Comparison of ENCODE assay signal across 16 cellular contexts in the genomic region with DNA sequence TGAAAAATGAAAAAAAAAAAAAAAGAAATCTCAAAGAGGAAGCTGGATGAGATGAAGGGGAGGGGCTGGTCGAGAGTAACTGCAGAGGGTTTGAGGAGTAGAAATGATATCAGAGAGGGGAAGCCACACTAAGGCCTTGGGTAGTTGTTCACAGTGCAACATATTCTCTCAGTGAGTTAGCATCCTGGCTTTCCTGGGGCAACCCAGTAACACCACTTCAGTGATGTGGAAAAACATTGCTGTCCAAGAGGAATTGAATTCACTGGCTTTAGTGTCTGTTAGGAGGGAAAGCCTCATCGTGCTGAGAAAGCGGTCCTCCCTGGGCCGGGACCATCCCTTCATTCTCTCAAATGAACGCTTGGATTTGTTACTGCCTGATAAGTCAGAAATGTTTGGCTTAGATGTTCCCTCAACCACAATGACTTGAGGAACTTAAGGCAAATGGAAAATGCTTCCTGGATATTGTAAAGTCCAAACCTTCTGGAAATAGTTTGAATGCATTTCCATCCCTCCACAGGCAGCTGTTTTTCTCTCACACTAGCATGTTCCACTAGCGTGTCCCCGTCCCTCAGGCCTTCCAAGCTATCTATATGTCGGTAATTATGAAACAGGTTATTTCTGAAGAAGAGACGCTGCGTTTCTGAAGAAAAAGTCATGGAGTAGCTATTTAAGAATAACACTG. TPM values are rescaled to one million over a fixed set of nuclear protein-coding genes. Genes with fewer than 3 reads are reported as not detected.
A peak's percentile ranks its signal among the peaks of the same experiment; 100 is the strongest.
DNase-seq lines count a peak whose midpoint lies in the region; ATAC-seq, FAIRE-seq and TF ChIP-seq lines count a peak whose summit lies in the region.
"Had no signal": no experiment of that assay in that cellular context is flagged by ENCODE, and none has a peak within 500 bp of the region (broad histone marks: within the 10 kb centered on the region; RNA-seq: fewer than 3 reads in every experiment).

No MANE protein-coding gene starts in this region.

- H3K4me1 ChIP-seq in K562 (replicated peaks in 1 of 2; ENCODE audit: control insufficient read depth in 2 of 2, insufficient read depth in 2 of 2, low read length in 2 of 2) (peaks cover 0 to 10% of the 10 kb centered on the region in 2 experiments; a peak in 3 of 5 replicates), lower lobe of right lung (no peaks in the 10 kb centered on the region)
- H3K4me1 ChIP-seq: parathyroid adenoma had no signal

- in situ Hi-C loops in K562 (cut with MboI): loop anchor here (10.0 kb wide), 1 partner anchor 197 kb away; no protein-coding TSS in a partner anchor

- H3K27ac ChIP-seq in K562 (ENCODE audit: extremely low read depth, low read depth, low read length) (0 out of 3 replicates have a peak overlapping the region, but pooled peaks have one; percentile 16), lower lobe of right lung (peak overlapping the region; percentile 27)
- H3K27ac ChIP-seq: parathyroid adenoma, SK-N-MC, vagina had no signal

- no peaks in the 10 kb centered on the region for H3K9me3 Mint-ChIP-seq in type B pancreatic cell
- H3K9me3 Mint-ChIP-seq: HFFc6 had no signal

- H2AFZ ChIP-seq in K562 (ENCODE audit: low read depth, low read length): peak overlapping the region; percentile 74
- H2AFZ ChIP-seq: parathyroid adenoma had no signal

- no TSS peak for BruUV-seq in K562 (replicated peaks; lab: Mats Ljungman, UMichigan)

- TF ChIP-seq RAD21 in K562 (CRISPR knock-in tag; conservative IDR thresholded peaks at IDR 0.05 in 1 of 2, IDR thresholded peaks at IDR 0.05 in 1 of 2): no peak

- ATAC-seq in K562 (peak; percentile 61), lower lobe of right lung (peak in 1 of 2 donors; percentile 25), HG02973 (IDR thresholded peaks at IDR 0.05; ENCODE audit: unreplicated experiment) (no peak)
- ATAC-seq: activated CD4-positive, CD25-positive, alpha-beta regulatory T cell treated with anti-CD3 and anti-CD28 coated beads, Interleukin-2, amount 50 U/mL, for 24 hours; GM12878 had no signal

- H3K36me3 ChIP-seq in K562 (ENCODE audit: control insufficient read depth, insufficient read depth, low read length) (no peaks in the 10 kb centered on the region), lower lobe of right lung (no peaks in the 10 kb centered on the region)
- H3K36me3 ChIP-seq: vagina had no signal

- CTCF ChIA-PET in K562 (lab: Yijun Ruan, JAX; ENCODE audit: low intra/inter-chr PET ratio): no interaction called here

- H3K27ac Mint-ChIP-seq in type B pancreatic cell: no peak overlapping the region
- H3K27ac Mint-ChIP-seq: HFFc6 had no signal

- no peak overlapping the region for H3K9ac ChIP-seq in K562 (ENCODE audit: insufficient read depth in 1 of 2, low read depth in 2 of 2, low read length in 2 of 2)
- H3K9ac ChIP-seq: parathyroid adenoma had no signal

- TF ChIP-seq CTCF in K562 (IDR thresholded peaks at IDR 0.05 in 2 of 3, conservative IDR thresholded peaks at IDR 0.05 in 1 of 3; ENCODE audit: insufficient read depth in 2 of 3, low read depth in 1 of 3, low read length in 3 of 3) (no peak), lower lobe of right lung (IDR thresholded peaks at IDR 0.05) (no peak), type B pancreatic cell (conservative IDR thresholded peaks at IDR 0.05) (no peak)

- H3K36me3 Mint-ChIP-seq in type B pancreatic cell: peaks cover 35% of the 10 kb centered on the region
- H3K36me3 Mint-ChIP-seq: CD14-positive monocyte had no signal

- 23% methylated on average over 10 of the region's 10 CpGs for WGBS in K562 (ENCODE audit: insufficient coverage, low coverage, missing lambda C conversion rate)

- no peaks in the 10 kb centered on the region for H3K9me1 ChIP-seq in K562 (ENCODE audit: control insufficient read depth, insufficient read depth, low read length)

- no peaks in the 10 kb centered on the region for H3K27me3 Mint-ChIP-seq in type B pancreatic cell

- H3K4me3 Mint-ChIP-seq in type B pancreatic cell: peak overlapping the region; percentile 20
- H3K4me3 Mint-ChIP-seq: CD14-positive monocyte, HFFc6 had no signal

- H3K4me3 ChIP-seq in K562 (no peak overlapping the region), lower lobe of right lung (no peak overlapping the region)
- H3K4me3 ChIP-seq: GM12878, SK-N-MC, vagina had no signal

- intact Hi-C loops in K562 (cut with micrococcal nuclease): no loop called here
- intact Hi-C loops in lower lobe of right lung (cut with DNase I): no loop called here

- H3K4me1 Mint-ChIP-seq in type B pancreatic cell (ENCODE audit: unreplicated experiment): peaks cover 36% of the 10 kb centered on the region

- no peaks in the 10 kb centered on the region for H3K79me2 ChIP-seq in K562 (ENCODE audit: control insufficient read depth, insufficient read depth, low read length)
- H3K79me2 ChIP-seq: parathyroid adenoma had no signal

- no peaks in the 10 kb centered on the region for H3K27me3 ChIP-seq in K562 (ENCODE audit: control insufficient read depth in 2 of 2, insufficient read depth in 2 of 2, low read length in 2 of 2)
- no peaks in the 10 kb centered on the region for H3K27me3 ChIP-seq in lower lobe of right lung (ENCODE audit: low read depth)
- H3K27me3 ChIP-seq: vagina had no signal

- FAIRE-seq in K562 (lab: Jason Lieb, UNC): peak; percentile 44
- FAIRE-seq: GM12878 had no signal

- DNase-seq in NOMO-1 treated with DMSO at 0.1 percent for 48 hours (lab: John Stamatoyannopoulos, UW; ENCODE audit: unreplicated experiment): peak; percentile 52
- no peak for DNase-seq in K562 (ENCODE audit: extremely low read depth in 1 of 4, low spot score in 3 of 4)
- no peak for DNase-seq in lower lobe of right lung
- DNase-seq in type B pancreatic cell (ENCODE audit: extremely low spot score, unreplicated experiment): no peak
- DNase-seq in amygdala (lab: John Stamatoyannopoulos, UW): no peak
- no peak for DNase-seq in activated effector memory CD4-positive, alpha-beta T cell treated with Interleukin-2 at 50 U/mL for 16 hours
- DNase-seq: activated T-cell treated with anti-CD3 and anti-CD28 coated beads, Interleukin-2, amount 50 U/mL, for 1 hour; HFFc6; NCI-H774 had no signal

- POLR2A ChIA-PET in K562 (lab: Yijun Ruan, JAX): interaction anchor here (0.7 to 1.4 kb wide), 3 partner anchors 8 to 723 kb away, joined by 3 read pairs; no protein-coding TSS in a partner anchor

- TF ChIP-seq EP300 in K562 (IDR thresholded peaks at IDR 0.05; ENCODE audit: low read length): no peak

- TF ChIP-seq POLR2A in K562 (conservative IDR thresholded peaks at IDR 0.05): no peak

- H3K4me2 ChIP-seq in K562 (ENCODE audit: insufficient read depth, low read length): peak overlapping the region; percentile 29; the same call in 1 of the 2 replicates

- H3K9me3 ChIP-seq in K562 (replicated peaks; ENCODE audit: control insufficient read depth, insufficient read depth, low read depth, low read length) (no peaks in the 10 kb centered on the region), lower lobe of right lung (no peaks in the 10 kb centered on the region)
- H3K9me3 ChIP-seq: vagina had no signal

- no peaks in the 10 kb centered on the region for H4K20me1 ChIP-seq in K562 (replicated peaks; ENCODE audit: control insufficient read depth, insufficient read depth, low read length)

TF ChIP-seq in K562, 482 proteins besides CTCF, POLR2A, EP300 and RAD21 (continues in another document):
- TF ChIP-seq RBBP5 (IDR thresholded peaks at IDR 0.05; ENCODE audit: borderline replicate concordance, insufficient read depth, low read length, poor library complexity, severe bottlenecking): peak; percentile 30

RNA-seq across cellular contexts. Expression of a gene that starts 12.2 kb away (rescaled TPM):
- total RNA-seq in K562 (2011; cell fraction: chromatin; rRNA removed; ENCODE audit: low replicate concordance): 0.09 TPM in 1 of 2 replicates, not detected in the other
- total RNA-seq in K562 (2011; cell fraction: nucleolus; rRNA removed): not detected in 2 replicates
- 0.99 TPM in 1 of 2 replicates, not detected in the other for total RNA-seq in K562 (2011; cell fraction: nucleoplasm; rRNA removed)
- 0.04 and 0.41 TPM in 2 replicates for total RNA-seq in K562 (2014; rRNA removed)
- 0.11 TPM in 1 of 2 replicates, not detected in the other for total RNA-seq in K562 (2014; rRNA removed; fragmentation: Illumina TruSeq; extraction: Trizol)
- total RNA-seq in K562 (2015; rRNA removed; fragmentation: Illumina TruSeq; extraction: Trizol): 0.04 and 0.14 TPM in 2 replicates
- total RNA-seq in K562 (2021): 0.04 and 0.11 TPM in 2 replicates
- polyA plus RNA-seq in K562 (2011; rRNA removed): 0.03 and 0.14 TPM in 2 replicates
- polyA plus RNA-seq in K562 (2011; cell fraction: cytosol; rRNA removed): 0.01 TPM in 1 of 2 replicates, not detected in the other
- polyA plus RNA-seq in K562 (2011; cell fraction: nucleus; rRNA removed): 0.20 and 0.36 TPM in 2 replicates
- 0.07 and 0.17 TPM in 2 replicates for polyA plus RNA-seq in K562 (2012)
- 0.04 TPM in 1 of 2 replicates, not detected in the other for polyA plus RNA-seq in K562 (2014; fragmentation: Illumina TruSeq; extraction: Trizol)
- not detected for polyA plus RNA-seq in K562 (2014; fragmentation: Nextera tagmentation; extraction: Ambion mirVana)
- polyA plus RNA-seq in K562 (2014; rRNA removed): not detected in 2 replicates
- 0.14 TPM in 1 of 2 replicates, not detected in the other for polyA minus RNA-seq in K562 (2011; rRNA and poly(A)+ RNA removed)
- polyA minus RNA-seq in K562 (2011; cell fraction: cytosol; rRNA and poly(A)+ RNA removed): not detected in 2 replicates
- 0.13 and 0.22 TPM in 2 replicates for polyA minus RNA-seq in K562 (2011; cell fraction: nucleus; rRNA and poly(A)+ RNA removed)
- total RNA-seq in lower lobe of right lung: 10.2 TPM
- total RNA-seq in type B pancreatic cell (ENCODE audit: low replicate concordance): 18.4 and 207 TPM in 2 replicates
- polyA plus RNA-seq: CD14-positive monocyte had no signal
